Comparison of ENCODE assay signal across 9 cellular contexts in genomic region chr18:76452357-76452756, GRCh38. TPM values are rescaled to one million over a fixed set of nuclear protein-coding genes. Genes with fewer than 3 reads are reported as not detected.
A peak's percentile ranks its signal among the peaks of the same experiment; 100 is the strongest.
DNase-seq lines count a peak whose midpoint lies in the region; ATAC-seq lines count a peak whose summit lies in the region.
"Had no signal": no experiment of that assay in that cellular context is flagged by ENCODE, and none has a peak within 500 bp of the region (broad histone marks: within the 10 kb centered on the region; RNA-seq: fewer than 3 reads in every experiment).

No MANE protein-coding gene starts in this region.

- no peak overlapping the region for H2BK12ac ChIP-seq in neuronal stem cell (ENCODE audit: low read length)

- WGBS in neuronal stem cell (ENCODE audit: extremely low coverage in 2 of 2, insufficient read length in 2 of 2, insufficient replicate concordance in 1 of 2), 2 donors: no CpG with 5 or more reads among the region's 8 CpGs

- H2BK15ac ChIP-seq in neuronal stem cell (ENCODE audit: low read length): no peak overlapping the region

- no peak overlapping the region for H3K4me3 Mint-ChIP-seq in dendritic cell treated with granulocyte-macrophage colony-stimulating factor and Interleukin-4, amounts not matched to agents 40 ng/mL and 50 ng/mL, for 4 days

- H3K36me3 Mint-ChIP-seq in dendritic cell treated with granulocyte-macrophage colony-stimulating factor and Interleukin-4, amounts not matched to agents 40 ng/mL and 50 ng/mL, for 4 days (ENCODE audit: low read depth): peaks cover 54% of the 10 kb centered on the region

- H3K9ac ChIP-seq in neuronal stem cell (ENCODE audit: low read depth, low read length, poor library complexity): no peak overlapping the region

- H3K27ac ChIP-seq in neuronal stem cell (replicated peaks; ENCODE audit: low read length): no peak overlapping the region

- no peak overlapping the region for H2BK5ac ChIP-seq in neuronal stem cell (ENCODE audit: low read length)

- H3K23ac ChIP-seq in neuronal stem cell (ENCODE audit: low read depth, low read length, poor library complexity): no peak overlapping the region

- no peak overlapping the region for H4K91ac ChIP-seq in neuronal stem cell (ENCODE audit: low read depth, low read length, poor library complexity)

- H3K9me3 Mint-ChIP-seq in dendritic cell treated with granulocyte-macrophage colony-stimulating factor and Interleukin-4, amounts not matched to agents 40 ng/mL and 50 ng/mL, for 4 days: no peaks in the 10 kb centered on the region

- peak overlapping the region; percentile 75 for H3K27ac Mint-ChIP-seq in dendritic cell treated with granulocyte-macrophage colony-stimulating factor and Interleukin-4, amounts not matched to agents 40 ng/mL and 50 ng/mL, for 4 days

- no peak overlapping the region for H2AK5ac ChIP-seq in neuronal stem cell (ENCODE audit: low read depth, low read length)

- peaks cover 0 to 2% of the 10 kb centered on the region in 2 donors for H3K9me3 ChIP-seq in neuronal stem cell (replicated peaks in 1 of 2; ENCODE audit: control insufficient read depth in 2 of 2, insufficient read depth in 1 of 2, low read depth in 1 of 2, low read length in 2 of 2)

- H3K27me3 ChIP-seq in neuronal stem cell (ENCODE audit: control insufficient read depth in 3 of 3, insufficient read depth in 3 of 3, low read depth in 1 of 3, low read length in 3 of 3): no peaks in the 10 kb centered on the region

- H3K14ac ChIP-seq in neuronal stem cell (ENCODE audit: low read length): no peak overlapping the region

- no peak overlapping the region for H3K18ac ChIP-seq in neuronal stem cell (ENCODE audit: low read length)

- H2BK120ac ChIP-seq in neuronal stem cell (ENCODE audit: low read depth, low read length): no peak overlapping the region

- H3K79me1 ChIP-seq in neuronal stem cell (ENCODE audit: low read depth, low read length): peaks cover 10% of the 10 kb centered on the region

- DNase-seq in ELR (ENCODE audit: low read depth): peak; percentile 60
- DNase-seq in NCI-H146 (lab: John Stamatoyannopoulos, UW): peak; percentile 77
- DNase-seq in neuronal stem cell (ENCODE audit: low spot score): no peak
- DNase-seq in NK-92 treated with Interleukin-12 subunit alpha and Interleukin-12 subunit beta, amount 100 ng/mL, for 24 hours (lab: John Stamatoyannopoulos, UW): no peak
- DNase-seq in DMS 273 (lab: John Stamatoyannopoulos, UW; ENCODE audit: unreplicated experiment): no peak
- DNase-seq in NCI-H1694 (lab: John Stamatoyannopoulos, UW): no peak
- DNase-seq: occipital lobe had no signal

- no peak overlapping the region for H2AFZ ChIP-seq in neuronal stem cell (ENCODE audit: low read length)

- peak overlapping the region; percentile 84 for H3K4me2 ChIP-seq in neuronal stem cell (ENCODE audit: insufficient read depth, low read length, poor library complexity, severe bottlenecking)

- intact Hi-C loops in dendritic cell treated with granulocyte-macrophage colony-stimulating factor and Interleukin-4, amounts not matched to agents 40 ng/mL and 50 ng/mL, for 4 days (cut with micrococcal nuclease): no loop called here

- H3K4ac ChIP-seq in neuronal stem cell (ENCODE audit: low read length): no peak overlapping the region

- H3K27me3 Mint-ChIP-seq in dendritic cell treated with granulocyte-macrophage colony-stimulating factor and Interleukin-4, amounts not matched to agents 40 ng/mL and 50 ng/mL, for 4 days: no peaks in the 10 kb centered on the region

- H3K4me1 ChIP-seq in neuronal stem cell (ENCODE audit: control insufficient read depth in 2 of 2, insufficient read depth in 1 of 2, low read depth in 1 of 2, low read length in 2 of 2): peaks cover 50 to 74% of the 10 kb centered on the region in 2 donors

- peaks cover 95% of the 10 kb centered on the region for H3K4me1 Mint-ChIP-seq in dendritic cell treated with granulocyte-macrophage colony-stimulating factor and Interleukin-4, amounts not matched to agents 40 ng/mL and 50 ng/mL, for 4 days (ENCODE audit: low read depth)

- ATAC-seq in GM21447 (IDR thresholded peaks at IDR 0.05; ENCODE audit: unreplicated experiment): no peak

- H3K4me3 ChIP-seq in neuronal stem cell (ENCODE audit: low read length in 2 of 2): peak overlapping the region in 1 of 2 donors; percentile 46

- peaks cover 2 to 4% of the 10 kb centered on the region in 2 donors for H3K36me3 ChIP-seq in neuronal stem cell (replicated peaks in 1 of 2; ENCODE audit: control insufficient read depth in 2 of 2, insufficient read depth in 2 of 2, low read length in 2 of 2)

- no peak overlapping the region for H4K8ac ChIP-seq in neuronal stem cell (ENCODE audit: low read depth, low read length)

RNA-seq across cellular contexts. Expression of gene ZNF516, which starts 42.7 kb away (rescaled TPM):
- 40.4 TPM for polyA plus RNA-seq in neuronal stem cell (2013, experiment 1 of 2)
- 42.5 TPM for polyA plus RNA-seq in neuronal stem cell (2013, experiment 2 of 2)

Comparison
In these comparisons a context has a peak if more than half of its experiments do, and no peak if none do; other contexts are left out.
1. DNase-seq: peak in ELR (single experiment) and NCI-H146 (single experiment); none in neuronal stem cell (single experiment), NK-92 treated with Interleukin-12 subunit alpha and Interleukin-12 subunit beta, amount 100 ng/mL, for 24 hours (single experiment), DMS 273 (single experiment) and NCI-H1694 (single experiment).